Comparison of ENCODE assay signal across 17 cellular contexts in genomic region chr13:83214452-83214851, GRCh38.
A peak's percentile ranks its signal among the peaks of the same experiment; 100 is the strongest.
DNase-seq lines count a peak whose midpoint lies in the region; ATAC-seq, FAIRE-seq and TF ChIP-seq lines count a peak whose summit lies in the region.
"Had no signal": no experiment of that assay in that cellular context is flagged by ENCODE, and none has a peak within 500 bp of the region (broad histone marks: within the 10 kb centered on the region; RNA-seq: fewer than 3 reads in every experiment).

No MANE protein-coding gene starts in this region.

- H3K9me3 ChIP-seq in adipocyte (ENCODE audit: control insufficient read depth, low read length) (peaks cover 30% of the 10 kb centered on the region), neuronal stem cell (replicated peaks in 1 of 2; ENCODE audit: control insufficient read depth in 2 of 2, insufficient read depth in 1 of 2, low read depth in 1 of 2, low read length in 2 of 2) (no peaks in the 10 kb centered on the region)

- H3K4me2 ChIP-seq in neuronal stem cell (ENCODE audit: insufficient read depth, low read length, poor library complexity, severe bottlenecking), result no peak overlapping the region
- H3K4me2 ChIP-seq: BLaER1 treated with 17β-estradiol and CSF1 and Interleukin-3, amounts not matched to agents 10 nM and 100 nM had no signal

- no peak overlapping the region for H2AK5ac ChIP-seq in neuronal stem cell (ENCODE audit: low read depth, low read length)

- TF ChIP-seq POLR2A in H54 (IDR thresholded peaks at IDR 0.05; ENCODE audit: low read depth, low read length), result no peak

- no peak overlapping the region for H4K8ac ChIP-seq in neuronal stem cell (ENCODE audit: low read depth, low read length)

- H2BK5ac ChIP-seq in neuronal stem cell (ENCODE audit: low read length), result no peak overlapping the region

- no peaks in the 10 kb centered on the region for H3K36me3 ChIP-seq in adipocyte (ENCODE audit: control insufficient read depth, insufficient read depth, low read length, severe bottlenecking)
- H3K36me3 ChIP-seq in neuronal stem cell (replicated peaks in 1 of 2; ENCODE audit: control insufficient read depth in 2 of 2, insufficient read depth in 2 of 2, low read length in 2 of 2), result no peaks in the 10 kb centered on the region
- H3K36me3 ChIP-seq: BLaER1 treated with 17β-estradiol and CSF1 and Interleukin-3, amounts not matched to agents 10 nM and 100 nM had no signal

- FAIRE-seq in H54 (lab: Jason Lieb, UNC), result peak; percentile 15
- FAIRE-seq: GM12892, GM19239 had no signal

- no peak overlapping the region for H3K4ac ChIP-seq in neuronal stem cell (ENCODE audit: low read length)

- no peak overlapping the region for H2BK12ac ChIP-seq in neuronal stem cell (ENCODE audit: low read length)

- no peak overlapping the region for H3K27ac ChIP-seq in neuronal stem cell (replicated peaks; ENCODE audit: low read length)
- H3K27ac ChIP-seq: BLaER1 treated with 17β-estradiol and CSF1 and Interleukin-3, amounts not matched to agents 10 nM and 100 nM; HL-60 had no signal

- no peak overlapping the region for H3K18ac ChIP-seq in neuronal stem cell (ENCODE audit: low read length)

- H3K27me3 ChIP-seq in adipocyte (replicated peaks; ENCODE audit: control insufficient read depth, insufficient read depth, low read length), result no peaks in the 10 kb centered on the region
- H3K27me3 ChIP-seq in neuronal stem cell (ENCODE audit: control insufficient read depth in 3 of 3, insufficient read depth in 3 of 3, low read depth in 1 of 3, low read length in 3 of 3), result no peaks in the 10 kb centered on the region
- H3K27me3 ChIP-seq: BLaER1 treated with 17β-estradiol and CSF1 and Interleukin-3, amounts not matched to agents 10 nM and 100 nM had no signal

- no CpG with 5 or more reads among the region's 1 CpG for WGBS in neuronal stem cell (ENCODE audit: extremely low coverage in 2 of 2, insufficient read length in 2 of 2, insufficient replicate concordance in 1 of 2), 2 donors

- H4K91ac ChIP-seq in neuronal stem cell (ENCODE audit: low read depth, low read length, poor library complexity), result no peak overlapping the region

- no peak overlapping the region for H2BK15ac ChIP-seq in neuronal stem cell (ENCODE audit: low read length)

- H3K4me1 ChIP-seq in adipocyte (ENCODE audit: control insufficient read depth, insufficient read depth, low read length), result peaks cover 29% of the 10 kb centered on the region
- H3K4me1 ChIP-seq in neuronal stem cell (ENCODE audit: control insufficient read depth in 2 of 2, insufficient read depth in 1 of 2, low read depth in 1 of 2, low read length in 2 of 2), result no peaks in the 10 kb centered on the region
- H3K4me1 ChIP-seq: BLaER1 treated with 17β-estradiol and CSF1 and Interleukin-3, amounts not matched to agents 10 nM and 100 nM had no signal

- no peaks in the 10 kb centered on the region for H3K79me1 ChIP-seq in neuronal stem cell (ENCODE audit: low read depth, low read length)

- H3K14ac ChIP-seq in neuronal stem cell (ENCODE audit: low read length), result no peak overlapping the region

- DNase-seq in EH (ENCODE audit: low read depth), result peak; percentile 46
- DNase-seq in H54 (ENCODE audit: insufficient read length, low spot score), result no peak
- no peak for DNase-seq in adipocyte (ENCODE audit: low read depth)
- no peak for DNase-seq in neuronal stem cell (ENCODE audit: low spot score)
- DNase-seq in dedifferentiated amniotic fluid mesenchymal stem cell (ENCODE audit: extremely low spot score), result no peak
- no peak for DNase-seq in H4 (ENCODE audit: low spot score)
- DNase-seq: ACHN; CD4-positive, CD25-positive, alpha-beta regulatory T cell; GDM1; H7; KG1 had no signal

- no peak for ATAC-seq in GM18909 (IDR thresholded peaks at IDR 0.05; ENCODE audit: poor library complexity, unreplicated experiment)
- no peak for ATAC-seq in HG02870 (IDR thresholded peaks at IDR 0.05; ENCODE audit: unreplicated experiment)

- H2AFZ ChIP-seq in neuronal stem cell (ENCODE audit: low read length), result peak overlapping the region; percentile 45

- H3K9ac ChIP-seq in adipocyte (ENCODE audit: low read length), result peak overlapping the region; percentile 83
- no peak overlapping the region for H3K9ac ChIP-seq in neuronal stem cell (ENCODE audit: low read depth, low read length, poor library complexity)
- H3K9ac ChIP-seq: BLaER1 treated with 17β-estradiol and CSF1 and Interleukin-3, amounts not matched to agents 10 nM and 100 nM had no signal

- H3K4me3 ChIP-seq in adipocyte (ENCODE audit: low read length) (no peak overlapping the region), neuronal stem cell (ENCODE audit: low read length in 2 of 2) (no peak overlapping the region)
- H3K4me3 ChIP-seq: BLaER1 treated with 17β-estradiol and CSF1 and Interleukin-3, amounts not matched to agents 10 nM and 100 nM had no signal

- no peak overlapping the region for H2BK120ac ChIP-seq in neuronal stem cell (ENCODE audit: low read depth, low read length)

- no peak overlapping the region for H3K23ac ChIP-seq in neuronal stem cell (ENCODE audit: low read depth, low read length, poor library complexity)
